ENCODE assay signal across 31 cellular contexts in genomic region chr9:130985606-130986162, GRCh38. TPM values are rescaled to one million over a fixed set of nuclear protein-coding genes. Genes with fewer than 3 reads are reported as not detected.
"Had no signal": no experiment of that assay in that cellular context is flagged by ENCODE, and none has a peak within 500 bp of the region (broad histone marks: within the 10 kb centered on the region; RNA-seq: fewer than 3 reads in every experiment).

No MANE protein-coding gene starts in this region.

- H3K27ac ChIP-seq: brain microvascular endothelial cell, SJCRH30, SK-N-MC had no signal

- DNase-seq: activated CD4-positive, alpha-beta T cell treated with anti-CD3 and anti-CD28 coated beads, Interleukin-2, amount 10 ng/mL, durations not matched to agents 24 days and 14 days; activated CD4-positive, alpha-beta T cell treated with anti-CD3 and anti-CD28 coated beads, Interleukin-2, amount 50 U/mL, for 4 hours; activated CD8-positive, alpha-beta T cell treated with anti-CD3 and anti-CD28 coated beads for 36 hours; activated effector memory CD4-positive, alpha-beta T cell treated with anti-CD3 and anti-CD28 coated beads, Interleukin-2, amount 50 U/mL, for 16 hours; activated naive CD4-positive, alpha-beta T cell; activated naive CD4-positive, alpha-beta T cell treated with anti-CD3 and anti-CD28 coated beads, Interleukin-2, amount 50 U/mL, for 16 hours; activated naive CD8-positive, alpha-beta T cell treated with anti-CD3 and anti-CD28 coated beads for 36 hours; activated T-cell treated with anti-CD3 and anti-CD28 coated beads, Interleukin-2, amount 50 U/mL, for 1 hour; activated T-cell treated with anti-CD3 and anti-CD28 coated beads, Interleukin-2, amount 50 U/mL, for 72 hours; amniotic stem cell; aorta; brain microvascular endothelial cell; central memory CD4-positive, alpha-beta T cell; NCI-H1105; NCI-H1417 treated with DMSO at 0.1 percent for 48 hours; NCI-H187 treated with DMSO at 0.1 percent for 48 hours; NCI-H2081; NCI-H226; NCI-H446 treated with DMSO at 0.1 percent for 48 hours; NCI-H524; SHP77; T1000 had no signal

- ATAC-seq: activated CD8-positive, alpha-beta T cell treated with anti-CD3 and anti-CD28 coated beads for 36 hours; activated T-cell treated with anti-CD3 and anti-CD28 coated beads, Interleukin-2, amount 50 U/mL, for 72 hours; activated T-helper 17 cell treated with anti-CD3 and anti-CD28 coated beads, Interleukin-2, amount 50 U/mL, for 72 hours; Panc1 had no signal

- H3K36me3 ChIP-seq: brain microvascular endothelial cell, SJCRH30 had no signal

- H3K4me3 ChIP-seq: SJCRH30, SK-N-MC had no signal

RNA-seq across cellular contexts. Expression of gene LAMC3, which starts 23.3 kb away (rescaled TPM):
- total RNA-seq: MCF 10A, RPMI7951, SJCRH30 had no signal

RNA-seq across cellular contexts. Expression of gene FIBCD1, which starts 46.6 kb away (rescaled TPM):
- total RNA-seq: activated CD4-positive, alpha-beta T cell treated with anti-CD3 and anti-CD28 coated beads, Interleukin-2, amount 10 ng/mL, durations not matched to agents 24 days and 14 days; activated CD8-positive, alpha-beta memory T cell treated with anti-CD3 and anti-CD28 coated beads for 36 hours; activated CD8-positive, alpha-beta T cell treated with anti-CD3 and anti-CD28 coated beads for 36 hours; activated naive CD8-positive, alpha-beta T cell treated with anti-CD3 and anti-CD28 coated beads for 36 hours; activated T-cell treated with anti-CD3 and anti-CD28 coated beads, Interleukin-2, amount 50 U/mL, for 72 hours; activated T-helper 17 cell treated with anti-CD3 and anti-CD28 coated beads, Interleukin-2, amount 50 U/mL, for 72 hours; aorta; T-helper 1 cell treated with Interleukin-12 subunit alpha and Interleukin-12 subunit beta and Interleukin-4 antibody, amounts not matched to agents 30 ng/mL and 1 ng/mL, for 36 hours; T-helper 2 cell treated with Interferon-gamma antibody and Interleukin-4, amounts not matched to agents 100 ng/mL and 5 ng/mL, for 36 hours had no signal
